Comparison of ENCODE assay signal across 3 cellular contexts in genomic region chr2:67341012-67341318, GRCh38.
"Had no signal": no experiment of that assay in that cellular context is flagged by ENCODE, and none has a peak within 500 bp of the region (broad histone marks: within the 10 kb centered on the region; RNA-seq: fewer than 3 reads in every experiment).

No MANE protein-coding gene starts in this region.

- H3K4me3 ChIP-seq: GM12878 had no signal

- ATAC-seq: GM12878 had no signal

- DNase-seq: GDM1, GF-D8 had no signal
